Comparison of ENCODE assay signal across 18 cellular contexts in the genomic region with DNA sequence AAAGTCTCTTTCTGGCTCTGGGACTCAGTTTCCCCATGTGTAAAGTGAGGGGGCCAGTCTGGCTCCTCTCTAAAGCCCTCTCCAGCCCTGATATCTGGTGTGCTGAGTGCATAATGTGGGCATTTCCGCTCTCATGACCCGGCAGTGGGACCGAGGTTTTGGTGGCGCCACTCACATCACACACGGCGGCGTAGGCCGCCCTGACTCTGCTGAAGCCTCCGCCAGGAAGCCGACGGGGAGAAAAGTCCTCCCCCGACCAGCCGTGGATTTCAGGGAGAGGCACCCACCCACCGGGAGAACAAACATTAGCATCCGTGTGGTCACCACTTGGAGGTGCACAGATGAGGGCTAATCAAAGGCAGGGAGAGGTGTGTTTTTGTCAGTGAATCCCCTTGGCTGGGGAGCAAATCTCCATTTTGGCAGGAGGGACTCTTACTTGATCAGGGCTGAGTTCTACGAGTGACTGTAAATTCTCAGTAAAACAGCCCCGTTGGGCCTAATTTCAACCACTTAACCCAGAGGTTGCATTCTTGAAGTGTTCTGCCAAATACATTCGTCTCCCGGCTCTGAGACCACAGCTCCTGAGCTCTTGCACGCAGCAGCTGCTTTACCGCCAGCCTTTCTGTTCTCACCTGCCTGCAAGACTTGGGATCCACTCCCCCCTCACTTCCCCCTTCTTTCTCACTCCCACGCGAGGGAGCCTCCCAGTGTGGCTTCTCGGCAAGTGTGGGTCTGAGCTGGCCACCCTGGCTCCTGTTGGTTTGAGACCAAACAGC.
DNase-seq lines count a peak whose midpoint lies in the region; ATAC-seq, FAIRE-seq and TF ChIP-seq lines count a peak whose summit lies in the region.
"Had no signal": no experiment of that assay in that cellular context is flagged by ENCODE, and none has a peak within 500 bp of the region (broad histone marks: within the 10 kb centered on the region; RNA-seq: fewer than 3 reads in every experiment).

No MANE protein-coding gene starts in this region.

- no peaks in the 10 kb centered on the region for H3K79me2 ChIP-seq in astrocyte (ENCODE audit: insufficient read depth, low read length)
- H3K79me2 ChIP-seq in osteoblast (ENCODE audit: insufficient read depth, low read length): no peaks in the 10 kb centered on the region

- H3K27ac ChIP-seq in astrocyte (ENCODE audit: low read depth, low read length) (no peak overlapping the region), osteoblast (ENCODE audit: low read depth, low read length) (no peak overlapping the region), aorta (ENCODE audit: low read depth in 1 of 2, low read length in 2 of 2) (no peak overlapping the region)
- H3K27ac ChIP-seq: C4-2B, GM23248, SK-N-MC had no signal

- FAIRE-seq in astrocyte (lab: Jason Lieb, UNC): no peak
- FAIRE-seq: A204.1, K562 had no signal

- peaks cover 18% of the 10 kb centered on the region for H3K27me3 ChIP-seq in astrocyte (ENCODE audit: insufficient read depth, low read length)
- H3K27me3 ChIP-seq in osteoblast (ENCODE audit: insufficient read depth, low read length): peaks cover 14% of the 10 kb centered on the region
- H3K27me3 ChIP-seq in aorta (ENCODE audit: control insufficient read depth in 1 of 2, insufficient read depth in 2 of 2, low read length in 1 of 2): no peaks in the 10 kb centered on the region

- intact Hi-C loops in aorta (cut with DNase I): no loop called here

- H4K20me1 ChIP-seq in astrocyte (ENCODE audit: insufficient read depth, low read length) (no peaks in the 10 kb centered on the region), osteoblast (ENCODE audit: insufficient read depth, low read length) (no peaks in the 10 kb centered on the region)

- 75 to 77% methylated on average over 24 of the region's 24 CpGs for WGBS in aorta, 2 donors

- no peaks in the 10 kb centered on the region for H3K4me1 ChIP-seq in astrocyte (ENCODE audit: insufficient read depth, low read length)
- H3K4me1 ChIP-seq in osteoblast (ENCODE audit: insufficient read depth, low read length): no peaks in the 10 kb centered on the region
- H3K4me1 ChIP-seq in aorta (ENCODE audit: control insufficient read depth in 1 of 2, insufficient read depth in 2 of 2, low read length in 2 of 2): no peaks in the 10 kb centered on the region

- H3K9ac ChIP-seq in astrocyte (ENCODE audit: low read length): no peak overlapping the region
- H3K9ac ChIP-seq: GM23248 had no signal

- H3K27me3 Mint-ChIP-seq in astrocyte (ENCODE audit: low read depth, unreplicated experiment): peaks cover 61% of the 10 kb centered on the region

- ATAC-seq in aorta (ENCODE audit: low FRiP score): peak; percentile 29
- ATAC-seq in HG03378 (IDR thresholded peaks at IDR 0.05; ENCODE audit: unreplicated experiment): no peak
- ATAC-seq: K562 had no signal

- no peaks in the 10 kb centered on the region for H3K9me3 Mint-ChIP-seq in astrocyte (ENCODE audit: unreplicated experiment)

- no peaks in the 10 kb centered on the region for H3K36me3 Mint-ChIP-seq in astrocyte (ENCODE audit: low read depth, unreplicated experiment)

- DNase-seq in NCI-H2227 (lab: John Stamatoyannopoulos, UW; ENCODE audit: unreplicated experiment): peak; percentile 16
- no peak for DNase-seq in NCI-H2227 treated with DMSO at 0.1 percent for 48 hours (lab: John Stamatoyannopoulos, UW)
- DNase-seq in astrocyte (ENCODE audit: low read depth): peak; percentile 57
- DNase-seq in osteoblast (ENCODE audit: insufficient read length, low spot score, missing footprints): peak; percentile 1
- DNase-seq in aorta: no peak
- no peak for DNase-seq in DMS53 (lab: John Stamatoyannopoulos, UW)
- DNase-seq in CD1c-positive myeloid dendritic cell (ENCODE audit: extremely low spot score): no peak
- DNase-seq: COR-L47, GM23248, NCI-H1048, NCI-H1694, NCI-H2171, NCI-H510A had no signal

- H3K4me3 ChIP-seq in astrocyte (ENCODE audit: insufficient read depth, low read depth, low read length) (no peak overlapping the region), osteoblast (ENCODE audit: insufficient read depth, low read length) (no peak overlapping the region), aorta (ENCODE audit: low read length in 2 of 2) (no peak overlapping the region)
- H3K4me3 ChIP-seq: GM23248, K562, SK-N-MC had no signal

- peaks cover 9% of the 10 kb centered on the region for H3K4me1 Mint-ChIP-seq in astrocyte (ENCODE audit: low read depth, unreplicated experiment)

- H2AFZ ChIP-seq in astrocyte (ENCODE audit: low read depth, low read length) (no peak overlapping the region), osteoblast (ENCODE audit: low read length) (no peak overlapping the region)
- H2AFZ ChIP-seq: GM23248 had no signal

- H3K9me3 ChIP-seq in astrocyte (ENCODE audit: insufficient read depth, low read depth, low read length) (no peaks in the 10 kb centered on the region), osteoblast (ENCODE audit: low read depth, low read length) (no peaks in the 10 kb centered on the region), aorta (ENCODE audit: control insufficient read depth, low read length) (no peaks in the 10 kb centered on the region)

- H3K36me3 ChIP-seq in astrocyte (ENCODE audit: insufficient read depth, low read length) (no peaks in the 10 kb centered on the region), osteoblast (ENCODE audit: insufficient read depth, low read length) (no peaks in the 10 kb centered on the region), aorta (ENCODE audit: control insufficient read depth in 1 of 2, insufficient read depth in 2 of 2, low read length in 1 of 2) (no peaks in the 10 kb centered on the region)

- H3K4me2 ChIP-seq in astrocyte (ENCODE audit: low read length) (no peak overlapping the region), osteoblast (ENCODE audit: insufficient read depth, low read length) (no peak overlapping the region)

- no peak for TF ChIP-seq CTCF in astrocyte (IDR thresholded peaks at IDR 0.05; ENCODE audit: insufficient read depth, low read depth, low read length)
- no peak for TF ChIP-seq CTCF in osteoblast (IDR thresholded peaks at IDR 0.05; ENCODE audit: extremely low read depth, low read depth, low read length)

- H3K27ac Mint-ChIP-seq in astrocyte (ENCODE audit: unreplicated experiment): peak overlapping the region; percentile 62

- no peak overlapping the region for H3K4me3 Mint-ChIP-seq in astrocyte (ENCODE audit: unreplicated experiment)

Comparison
In these comparisons a context has a peak if more than half of its experiments do, and no peak if none do; other contexts are left out.
1. DNase-seq: peak in NCI-H2227 (single experiment), astrocyte (single experiment) and osteoblast (single experiment); none in NCI-H2227 treated with DMSO at 0.1 percent for 48 hours (single experiment), aorta (0 of 2), DMS53 (single experiment) and CD1c-positive myeloid dendritic cell (single experiment).